9 cellular contexts compared by ENCODE assay signal in genomic region chr15:101528108-101528916, GRCh38. TPM values are rescaled to one million over a fixed set of nuclear protein-coding genes. Genes with fewer than 3 reads are reported as not detected.
DNase-seq lines count a peak whose midpoint lies in the region; ATAC-seq and TF ChIP-seq lines count a peak whose summit lies in the region.
"Had no signal": no experiment of that assay in that cellular context is flagged by ENCODE, and none has a peak within 500 bp of the region (broad histone marks: within the 10 kb centered on the region; RNA-seq: fewer than 3 reads in every experiment).

No MANE protein-coding gene starts in this region.

- peak; percentile 34 for DNase-seq in left kidney (ENCODE audit: low read depth, low spot score)
- DNase-seq in stimulated activated effector memory CD8-positive, alpha-beta T cell treated with anti-CD3 and anti-CD28 coated beads, Interleukin-12 subunit alpha, Interleukin-12 subunit beta, amount 100 ng/mL, for 72 hours (ENCODE audit: low spot score in 2 of 2), result no peak
- DNase-seq in ureter (ENCODE audit: low spot score), result no peak
- DNase-seq in NCI-H1105 treated with DMSO at 0.1 percent for 48 hours (lab: John Stamatoyannopoulos, UW), result no peak
- no peak for DNase-seq in T-helper 1 cell
- DNase-seq: T-helper 17 cell had no signal

- no peaks in the 10 kb centered on the region for H3K9me3 Mint-ChIP-seq in stimulated activated effector memory CD8-positive, alpha-beta T cell treated with anti-CD3 and anti-CD28 coated beads, Interleukin-12 subunit alpha, Interleukin-12 subunit beta, amount 100 ng/mL, for 72 hours

- peak; percentile 56 for ATAC-seq in GM21515 (IDR thresholded peaks at IDR 0.05; ENCODE audit: unreplicated experiment)
- no peak for ATAC-seq in stimulated activated effector memory CD8-positive, alpha-beta T cell treated with anti-CD3 and anti-CD28 coated beads, Interleukin-12 subunit alpha, Interleukin-12 subunit beta, amount 100 ng/mL, for 72 hours
- no peak for ATAC-seq in HG03439 (IDR thresholded peaks at IDR 0.05; ENCODE audit: unreplicated experiment)
- ATAC-seq: T-helper 17 cell had no signal

- H3K4me3 Mint-ChIP-seq in stimulated activated effector memory CD8-positive, alpha-beta T cell treated with anti-CD3 and anti-CD28 coated beads, Interleukin-12 subunit alpha, Interleukin-12 subunit beta, amount 100 ng/mL, for 72 hours, result no peak overlapping the region
- H3K4me3 Mint-ChIP-seq: T-helper 17 cell had no signal

- H3K27ac Mint-ChIP-seq in stimulated activated effector memory CD8-positive, alpha-beta T cell treated with anti-CD3 and anti-CD28 coated beads, Interleukin-12 subunit alpha, Interleukin-12 subunit beta, amount 100 ng/mL, for 72 hours, result peak overlapping the region; percentile 2
- H3K27ac Mint-ChIP-seq: T-helper 17 cell had no signal

- no peak for TF ChIP-seq CTCF in VCaP (conservative IDR thresholded peaks at IDR 0.05)

- no peaks in the 10 kb centered on the region for H3K36me3 Mint-ChIP-seq in stimulated activated effector memory CD8-positive, alpha-beta T cell treated with anti-CD3 and anti-CD28 coated beads, Interleukin-12 subunit alpha, Interleukin-12 subunit beta, amount 100 ng/mL, for 72 hours

- H3K27ac ChIP-seq in VCaP, result peak overlapping the region; percentile 61

- H3K4me1 Mint-ChIP-seq in stimulated activated effector memory CD8-positive, alpha-beta T cell treated with anti-CD3 and anti-CD28 coated beads, Interleukin-12 subunit alpha, Interleukin-12 subunit beta, amount 100 ng/mL, for 72 hours, result no peaks in the 10 kb centered on the region

RNA-seq across cellular contexts. Expression of gene PCSK6, which starts 38.8 kb away (rescaled TPM):
- 14.5 TPM for total RNA-seq in ureter
